Comparison of ENCODE assay signal across 13 cellular contexts in genomic region chr22:27760474-27760873, GRCh38. TPM values are rescaled to one million over a fixed set of nuclear protein-coding genes. Genes with fewer than 3 reads are reported as not detected.
DNase-seq lines count a peak whose midpoint lies in the region; TF ChIP-seq lines count a peak whose summit lies in the region.
"Had no signal": no experiment of that assay in that cellular context is flagged by ENCODE, and none has a peak within 500 bp of the region (broad histone marks: within the 10 kb centered on the region; RNA-seq: fewer than 3 reads in every experiment).

No MANE protein-coding gene starts in this region.

- H3K27ac Mint-ChIP-seq in brain (peak overlapping the region in 3 of 5 experiments; percentile 36 to 67 (median 41)), osteocyte (ENCODE audit: unreplicated experiment) (peak overlapping the region; percentile 31), mesothelial cell of epicardium (no peak overlapping the region)
- H3K27ac Mint-ChIP-seq: CD4-positive, alpha-beta memory T cell had no signal

- peaks cover 44% of the 10 kb centered on the region for H3K36me3 Mint-ChIP-seq in brain
- H3K36me3 Mint-ChIP-seq in osteocyte (ENCODE audit: unreplicated experiment): peaks cover 49% of the 10 kb centered on the region
- peaks cover 22% of the 10 kb centered on the region for H3K36me3 Mint-ChIP-seq in mesothelial cell of epicardium
- H3K36me3 Mint-ChIP-seq: CD14-positive monocyte; CD4-positive, alpha-beta memory T cell had no signal

- DNase-seq in Caki2 (ENCODE audit: low read depth) (peak; percentile 25), osteocyte (ENCODE audit: extremely low spot score, unreplicated experiment) (no peak), NCI-H2107 treated with DMSO at 0.1 percent for 48 hours (lab: John Stamatoyannopoulos, UW; ENCODE audit: unreplicated experiment) (no peak), NCI-H187 (lab: John Stamatoyannopoulos, UW) (no peak), mesothelial cell of epicardium (ENCODE audit: low spot score in 2 of 2, unreplicated experiment in 2 of 2) (no peak)
- DNase-seq: BE2C; Calu3; CD4-positive, alpha-beta memory T cell; DMS79 treated with DMSO at 0.1 percent for 48 hours; GF-D8 had no signal

- no peaks in the 10 kb centered on the region for H3K27me3 Mint-ChIP-seq in brain
- no peaks in the 10 kb centered on the region for H3K27me3 Mint-ChIP-seq in osteocyte (ENCODE audit: unreplicated experiment)
- no peaks in the 10 kb centered on the region for H3K27me3 Mint-ChIP-seq in mesothelial cell of epicardium (ENCODE audit: low read depth)

- H3K4me3 Mint-ChIP-seq in brain (no peak overlapping the region), osteocyte (ENCODE audit: unreplicated experiment) (no peak overlapping the region), mesothelial cell of epicardium (no peak overlapping the region)
- H3K4me3 Mint-ChIP-seq: CD4-positive, alpha-beta memory T cell had no signal

- in situ Hi-C loops in Caki2 (cut with HindIII; ENCODE audit: low pct_unique_long_range_greater_than_20kb, low sequenced_read_pairs): no loop called here

- no peak for TF ChIP-seq CTCF in brain (conservative IDR thresholded peaks at IDR 0.05)
- no peak for TF ChIP-seq CTCF in osteocyte (IDR thresholded peaks at IDR 0.05)
- no peak for TF ChIP-seq CTCF in mesothelial cell of epicardium (IDR thresholded peaks at IDR 0.05; ENCODE audit: unreplicated experiment)

- H3K9me3 Mint-ChIP-seq in brain (peaks cover 0 to 4% (median 0%) of the 10 kb centered on the region in 5 experiments), osteocyte (ENCODE audit: unreplicated experiment) (no peaks in the 10 kb centered on the region), mesothelial cell of epicardium (no peaks in the 10 kb centered on the region)
- H3K9me3 Mint-ChIP-seq: CD14-positive monocyte; CD4-positive, alpha-beta memory T cell had no signal

- H3K4me1 Mint-ChIP-seq in brain (peaks cover 57% of the 10 kb centered on the region), osteocyte (ENCODE audit: unreplicated experiment) (peaks cover 44% of the 10 kb centered on the region), mesothelial cell of epicardium (peaks cover 19% of the 10 kb centered on the region)
- H3K4me1 Mint-ChIP-seq: CD4-positive, alpha-beta memory T cell had no signal

RNA-seq across cellular contexts. Expression of gene MN1, which starts 41.1 kb away (rescaled TPM):
- total RNA-seq in Caki2 (2014; rRNA removed; shearing (Covaris generic); ENCODE audit: low replicate concordance): 3.1 and 5.2 TPM in 2 replicates
- 1.7 TPM for polyA plus RNA-seq in brain (ENCODE audit: insufficient read depth, low read depth, low replicate concordance)
- total RNA-seq in osteocyte (145 and 153 TPM in 2 replicates), mesothelial cell of epicardium (46.3 to 49.6 TPM (median 47.8 TPM) in 3 replicates)
- total RNA-seq: HT-29 had no signal
